In the genomic region with DNA sequence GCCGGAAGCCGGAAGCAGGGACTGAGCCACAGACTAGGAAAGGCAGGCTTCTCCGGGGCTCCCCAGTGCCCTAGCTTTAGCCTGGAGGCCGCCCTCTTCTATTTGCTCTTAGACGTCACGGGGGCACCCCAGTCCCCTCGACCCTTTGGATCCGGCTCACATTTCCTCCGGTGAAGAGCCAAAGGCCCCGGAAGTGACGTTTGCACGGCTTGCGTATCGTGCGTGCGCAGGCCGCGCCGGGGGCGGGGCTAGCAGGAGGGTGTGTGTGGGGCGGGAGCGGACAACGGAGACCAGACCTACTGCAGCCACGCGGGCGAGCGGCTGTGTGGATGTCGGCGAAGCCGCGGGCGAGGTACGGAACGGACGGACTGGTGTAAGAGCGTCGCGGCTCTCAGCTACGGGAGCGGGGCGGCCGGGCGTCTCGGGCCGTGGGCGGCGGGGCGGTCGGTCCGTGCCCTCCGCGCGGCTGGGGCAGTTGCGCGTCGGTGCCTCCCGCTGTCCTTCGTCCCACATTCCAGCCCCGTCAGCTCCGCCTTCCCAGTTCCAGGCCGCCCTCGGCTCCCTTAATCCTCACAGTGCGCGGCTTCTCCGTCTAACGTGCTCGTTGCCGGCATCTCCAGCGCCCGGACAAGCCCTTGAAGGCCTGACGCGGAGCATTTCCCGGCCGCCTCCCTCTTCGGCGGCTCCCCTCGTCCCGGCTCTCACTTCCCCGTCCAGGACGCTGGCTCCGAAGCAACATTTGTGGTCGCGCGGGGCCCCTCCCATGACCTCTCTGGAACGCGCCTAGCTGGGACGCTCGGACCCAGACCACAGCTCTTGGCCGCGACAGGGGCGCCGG, we compare ENCODE assay signal across 8 cellular contexts. TPM values are rescaled to one million over a fixed set of nuclear protein-coding genes. Genes with fewer than 3 reads are reported as not detected.
DNase-seq lines count a peak whose midpoint lies in the region; ATAC-seq and TF ChIP-seq lines count a peak whose summit lies in the region.

No MANE protein-coding gene starts in this region.

- H3K36me3 ChIP-seq in esophagus (ENCODE audit: control insufficient read depth in 2 of 2, insufficient read depth in 2 of 2, low read length in 1 of 2), result no peaks in the 10 kb centered on the region
- H3K36me3 ChIP-seq in mucosa of stomach (ENCODE audit: control insufficient read depth, insufficient read depth, low read length), result no peaks in the 10 kb centered on the region

- peak overlapping the region; percentile 98 for H3K9ac ChIP-seq in mucosa of stomach (ENCODE audit: low read length)

- no peaks in the 10 kb centered on the region for H3K9me3 Mint-ChIP-seq in activated T-cell treated with anti-CD3 and anti-CD28 coated beads, Interleukin-2, amount 50 U/mL, for 24 hours

- peak; percentile 35; the same call in 1 of the 2 replicates for TF ChIP-seq EP300 in Ishikawa (IDR thresholded peaks at IDR 0.05; ENCODE audit: borderline replicate concordance)

- peak overlapping the region; percentile 76 to 79 for H3K4me3 ChIP-seq in esophagus (ENCODE audit: low read depth in 1 of 2, low read length in 2 of 2)
- peak overlapping the region; percentile 99 for H3K4me3 ChIP-seq in mucosa of stomach (ENCODE audit: low read length)

- H3K4me1 ChIP-seq in esophagus (ENCODE audit: control insufficient read depth in 2 of 2, insufficient read depth in 2 of 2, low read length in 1 of 2) (peaks cover 0 to 2% of the 10 kb centered on the region in 2 donors), mucosa of stomach (ENCODE audit: control insufficient read depth, insufficient read depth, low read length) (no peaks in the 10 kb centered on the region)

- peak overlapping the region; percentile 97 for H3K27ac Mint-ChIP-seq in activated T-cell treated with anti-CD3 and anti-CD28 coated beads, Interleukin-2, amount 50 U/mL, for 24 hours

- H3K36me3 Mint-ChIP-seq in activated T-cell treated with anti-CD3 and anti-CD28 coated beads, Interleukin-2, amount 50 U/mL, for 24 hours (ENCODE audit: low read depth), result peaks cover 24% of the 10 kb centered on the region

- 0% methylated on average over 61 to 92 of the region's 92 CpGs for WGBS in esophagus, 2 donors

- H3K27me3 ChIP-seq in esophagus (ENCODE audit: control insufficient read depth in 1 of 2, insufficient read depth in 2 of 2, low read length in 2 of 2) (no peaks in the 10 kb centered on the region), mucosa of stomach (ENCODE audit: control insufficient read depth, insufficient read depth, low read length) (no peaks in the 10 kb centered on the region)

- TF ChIP-seq RAD21 in Ishikawa (IDR thresholded peaks at IDR 0.05; ENCODE audit: low read depth), result no peak

- H3K4me1 Mint-ChIP-seq in activated T-cell treated with anti-CD3 and anti-CD28 coated beads, Interleukin-2, amount 50 U/mL, for 24 hours (ENCODE audit: low read depth), result peaks cover 32% of the 10 kb centered on the region

- H3K27ac ChIP-seq in esophagus (ENCODE audit: low read depth in 2 of 2, low read length in 1 of 2), result peak overlapping the region; percentile 97 to 100

- H3K4me3 Mint-ChIP-seq in activated T-cell treated with anti-CD3 and anti-CD28 coated beads, Interleukin-2, amount 50 U/mL, for 24 hours, result peak overlapping the region; percentile 95

- DNase-seq in DMS153 treated with DMSO at 0.1 percent for 48 hours (lab: John Stamatoyannopoulos, UW; ENCODE audit: unreplicated experiment), result peak; percentile 91
- peak; percentile 78 for DNase-seq in OCI-M2 (lab: John Stamatoyannopoulos, UW; ENCODE audit: unreplicated experiment)
- DNase-seq in activated T-cell treated with anti-CD3 and anti-CD28 coated beads, Interleukin-2, amount 50 U/mL, for 24 hours, result peak; percentile 98
- peak; percentile 99 for DNase-seq in stimulated activated CD8-positive, alpha-beta memory T cell treated with anti-CD3 and anti-CD28 coated beads, Interleukin-4, amount 100 ng/mL, for 48 hours

- H3K27me3 Mint-ChIP-seq in activated T-cell treated with anti-CD3 and anti-CD28 coated beads, Interleukin-2, amount 50 U/mL, for 24 hours, result no peaks in the 10 kb centered on the region

- ATAC-seq in GM21619 (IDR thresholded peaks at IDR 0.05; ENCODE audit: unreplicated experiment), result peak; percentile 90

- H3K9me3 ChIP-seq in esophagus (ENCODE audit: control insufficient read depth in 2 of 2, insufficient read depth in 1 of 2, low read depth in 1 of 2, low read length in 1 of 2) (no peaks in the 10 kb centered on the region), mucosa of stomach (ENCODE audit: control insufficient read depth, low read length) (no peaks in the 10 kb centered on the region)

TF ChIP-seq in Ishikawa, 13 proteins besides CTCF, POLR2A, EP300 and RAD21:
- no peak for TF ChIP-seq CEBPB (IDR thresholded peaks at IDR 0.05)
- TF ChIP-seq, protein P1, sequence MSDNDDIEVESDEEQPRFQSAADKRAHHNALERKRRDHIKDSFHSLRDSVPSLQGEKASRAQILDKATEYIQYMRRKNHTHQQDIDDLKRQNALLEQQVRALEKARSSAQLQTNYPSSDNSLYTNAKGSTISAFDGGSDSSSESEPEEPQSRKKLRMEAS (IDR thresholded peaks at IDR 0.05), result peak; percentile 98
- peak; percentile 79 for TF ChIP-seq TAF1 (IDR thresholded peaks at IDR 0.05; ENCODE audit: low read depth)
- TF ChIP-seq YY1 (IDR thresholded peaks at IDR 0.05; ENCODE audit: low read depth), result peak; percentile 44
- TF ChIP-seq ZBTB7A (IDR thresholded peaks at IDR 0.05; ENCODE audit: low read depth), result no peak; the same call in 1 of the 2 replicates
- peak; percentile 82 for TF ChIP-seq TEAD4 (IDR thresholded peaks at IDR 0.05)
- peak; percentile 88 for TF ChIP-seq CREB1 (IDR thresholded peaks at IDR 0.05; ENCODE audit: low read depth)
- TF ChIP-seq TCF12 (IDR thresholded peaks at IDR 0.05; ENCODE audit: low read depth), result peak; percentile 45; the same call in 1 of the 2 replicates
- TF ChIP-seq EGR1 (IDR thresholded peaks at IDR 0.05), result no peak
- 0 out of 2 replicates have a peak, but pooled peaks have one; percentile 20 for TF ChIP-seq FOXM1 (IDR thresholded peaks at IDR 0.05; ENCODE audit: borderline replicate concordance, low read depth)
- TF ChIP-seq, protein P2, sequence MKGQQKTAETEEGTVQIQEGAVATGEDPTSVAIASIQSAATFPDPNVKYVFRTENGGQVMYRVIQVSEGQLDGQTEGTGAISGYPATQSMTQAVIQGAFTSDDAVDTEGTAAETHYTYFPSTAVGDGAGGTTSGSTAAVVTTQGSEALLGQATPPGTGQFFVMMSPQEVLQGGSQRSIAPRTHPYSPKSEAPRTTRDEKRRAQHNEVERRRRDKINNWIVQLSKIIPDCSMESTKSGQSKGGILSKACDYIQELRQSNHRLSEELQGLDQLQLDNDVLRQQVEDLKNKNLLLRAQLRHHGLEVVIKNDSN (IDR thresholded peaks at IDR 0.05), result peak; percentile 70
- TF ChIP-seq, protein P3, sequence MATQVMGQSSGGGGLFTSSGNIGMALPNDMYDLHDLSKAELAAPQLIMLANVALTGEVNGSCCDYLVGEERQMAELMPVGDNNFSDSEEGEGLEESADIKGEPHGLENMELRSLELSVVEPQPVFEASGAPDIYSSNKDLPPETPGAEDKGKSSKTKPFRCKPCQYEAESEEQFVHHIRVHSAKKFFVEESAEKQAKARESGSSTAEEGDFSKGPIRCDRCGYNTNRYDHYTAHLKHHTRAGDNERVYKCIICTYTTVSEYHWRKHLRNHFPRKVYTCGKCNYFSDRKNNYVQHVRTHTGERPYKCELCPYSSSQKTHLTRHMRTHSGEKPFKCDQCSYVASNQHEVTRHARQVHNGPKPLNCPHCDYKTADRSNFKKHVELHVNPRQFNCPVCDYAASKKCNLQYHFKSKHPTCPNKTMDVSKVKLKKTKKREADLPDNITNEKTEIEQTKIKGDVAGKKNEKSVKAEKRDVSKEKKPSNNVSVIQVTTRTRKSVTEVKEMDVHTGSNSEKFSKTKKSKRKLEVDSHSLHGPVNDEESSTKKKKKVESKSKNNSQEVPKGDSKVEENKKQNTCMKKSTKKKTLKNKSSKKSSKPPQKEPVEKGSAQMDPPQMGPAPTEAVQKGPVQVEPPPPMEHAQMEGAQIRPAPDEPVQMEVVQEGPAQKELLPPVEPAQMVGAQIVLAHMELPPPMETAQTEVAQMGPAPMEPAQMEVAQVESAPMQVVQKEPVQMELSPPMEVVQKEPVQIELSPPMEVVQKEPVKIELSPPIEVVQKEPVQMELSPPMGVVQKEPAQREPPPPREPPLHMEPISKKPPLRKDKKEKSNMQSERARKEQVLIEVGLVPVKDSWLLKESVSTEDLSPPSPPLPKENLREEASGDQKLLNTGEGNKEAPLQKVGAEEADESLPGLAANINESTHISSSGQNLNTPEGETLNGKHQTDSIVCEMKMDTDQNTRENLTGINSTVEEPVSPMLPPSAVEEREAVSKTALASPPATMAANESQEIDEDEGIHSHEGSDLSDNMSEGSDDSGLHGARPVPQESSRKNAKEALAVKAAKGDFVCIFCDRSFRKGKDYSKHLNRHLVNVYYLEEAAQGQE (IDR thresholded peaks at IDR 0.05; ENCODE audit: low read depth), result no peak
- TF ChIP-seq NFIC (IDR thresholded peaks at IDR 0.05), result no peak

RNA-seq across cellular contexts. Expression of a gene that starts 25.8 kb away (rescaled TPM):
- 1 to 10 TPM; 1.9 to 2.9 TPM for polyA plus RNA-seq in esophagus

Comparison
In these comparisons a context has a peak if more than half of its experiments do, and no peak if none do; other contexts are left out.
1. Peak in every context shown above with its lines: DNase-seq, ATAC-seq, H3K4me3 ChIP-seq and H3K27ac ChIP-seq.